1 cellular context compared by ENCODE assay signal in the genomic region with DNA sequence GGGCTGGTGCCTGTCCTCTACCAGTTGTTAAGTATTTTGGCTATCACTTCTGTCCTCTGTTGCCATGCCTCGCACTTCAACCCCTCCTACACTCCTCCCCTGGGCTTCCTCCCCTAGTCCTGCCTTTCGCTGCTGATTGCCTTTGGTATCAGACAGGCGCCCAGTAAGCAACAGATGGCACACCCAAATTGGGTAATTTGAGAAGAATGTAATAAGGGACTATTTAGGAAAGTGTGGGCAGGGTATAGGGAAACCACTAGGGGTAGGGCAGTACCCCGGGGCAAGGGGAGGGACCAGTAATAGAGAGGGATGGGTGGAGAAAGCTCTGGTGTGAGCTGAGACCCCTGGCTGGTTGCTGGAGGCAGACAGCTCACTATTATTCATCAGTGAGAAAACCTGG.
TF ChIP-seq lines count a peak whose summit lies in the region.

No MANE protein-coding gene starts in this region.

TF ChIP-seq in HepG2, 621 proteins besides CTCF, POLR2A, EP300 and RAD21 (continued from another document):
- TF ChIP-seq, protein P1, sequence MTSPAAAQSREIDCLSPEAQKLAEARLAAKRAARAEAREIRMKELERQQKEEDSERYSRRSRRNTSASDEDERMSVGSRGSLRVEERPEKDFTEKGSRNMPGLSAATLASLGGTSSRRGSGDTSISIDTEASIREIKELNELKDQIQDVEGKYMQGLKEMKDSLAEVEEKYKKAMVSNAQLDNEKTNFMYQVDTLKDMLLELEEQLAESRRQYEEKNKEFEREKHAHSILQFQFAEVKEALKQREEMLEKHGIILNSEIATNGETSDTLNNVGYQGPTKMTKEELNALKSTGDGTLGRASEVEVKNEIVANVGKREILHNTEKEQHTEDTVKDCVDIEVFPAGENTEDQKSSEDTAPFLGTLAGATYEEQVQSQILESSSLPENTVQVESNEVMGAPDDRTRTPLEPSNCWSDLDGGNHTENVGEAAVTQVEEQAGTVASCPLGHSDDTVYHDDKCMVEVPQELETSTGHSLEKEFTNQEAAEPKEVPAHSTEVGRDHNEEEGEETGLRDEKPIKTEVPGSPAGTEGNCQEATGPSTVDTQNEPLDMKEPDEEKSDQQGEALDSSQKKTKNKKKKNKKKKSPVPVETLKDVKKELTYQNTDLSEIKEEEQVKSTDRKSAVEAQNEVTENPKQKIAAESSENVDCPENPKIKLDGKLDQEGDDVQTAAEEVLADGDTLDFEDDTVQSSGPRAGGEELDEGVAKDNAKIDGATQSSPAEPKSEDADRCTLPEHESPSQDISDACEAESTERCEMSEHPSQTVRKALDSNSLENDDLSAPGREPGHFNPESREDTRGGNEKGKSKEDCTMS (CRISPR knock-in tag; conservative IDR thresholded peaks at IDR 0.05) = no peak
- TF ChIP-seq ZNF33B (CRISPR knock-in tag; IDR thresholded peaks at IDR 0.05) (no peak), ZNF253 (CRISPR knock-in tag; IDR thresholded peaks at IDR 0.05; ENCODE audit: borderline replicate concordance) (no peak), ZNF142 (CRISPR knock-in tag; IDR thresholded peaks at IDR 0.05) (no peak), DBP (CRISPR knock-in tag; IDR thresholded peaks at IDR 0.05; ENCODE audit: not compliant biosample characterization) (no peak), ZUFSP (CRISPR knock-in tag; IDR thresholded peaks at IDR 0.05; ENCODE audit: borderline replicate concordance) (no peak)
